In the genomic region with DNA sequence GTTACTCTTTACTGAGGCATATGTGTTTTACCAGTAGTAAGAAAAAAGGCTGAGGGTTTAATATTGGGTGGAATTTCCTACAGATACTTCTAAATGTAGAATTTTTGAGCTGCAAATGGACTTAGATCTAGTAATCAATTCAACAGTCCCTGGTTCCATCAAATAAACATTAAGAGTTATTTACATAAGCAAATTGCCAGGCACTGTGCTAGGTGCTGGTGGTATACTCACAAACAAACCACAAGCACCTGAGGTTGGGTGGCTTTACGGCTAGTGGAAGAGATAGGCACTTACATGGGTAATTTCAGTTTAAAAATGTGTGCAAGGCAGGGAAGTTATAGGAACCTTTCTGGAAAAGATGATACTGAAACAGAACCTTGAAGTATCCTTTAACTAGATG, we compare ENCODE assay signal across 32 cellular contexts. TPM values are rescaled to one million over a fixed set of nuclear protein-coding genes. Genes with fewer than 3 reads are reported as not detected.
"Had no signal": no experiment of that assay in that cellular context is flagged by ENCODE, and none has a peak within 500 bp of the region (broad histone marks: within the 10 kb centered on the region; RNA-seq: fewer than 3 reads in every experiment).

No MANE protein-coding gene starts in this region.

- H3K4me1 ChIP-seq: colonic mucosa, esophagus squamous epithelium, gastrocnemius medialis, heart right ventricle, left ventricle myocardium inferior, lower lobe of right lung had no signal

- H3K4me3 Mint-ChIP-seq: dendritic cell treated with granulocyte-macrophage colony-stimulating factor and Interleukin-4, amounts not matched to agents 40 ng/mL and 50 ng/mL, for 4 days; effector memory CD8-positive, alpha-beta T cell; endodermal cell; mesothelial cell of epicardium; naive B cell; naive thymus-derived CD8-positive, alpha-beta T cell had no signal

- DNase-seq: colonic mucosa; cortex of kidney; effector CD8-positive, alpha-beta T cell; effector memory CD8-positive, alpha-beta T cell; endodermal cell; erythroblast; esophagus squamous epithelium; foreskin fibroblast; foreskin melanocyte; gastrocnemius medialis; glutamatergic neuron; head of caudate nucleus; heart right ventricle; hippocampal formation; left cardiac atrium; left ventricle myocardium inferior; lower lobe of right lung; mucosa of descending colon; naive B cell; naive thymus-derived CD8-positive, alpha-beta T cell had no signal

- H3K9me3 ChIP-seq: colonic mucosa, esophagus squamous epithelium, gastrocnemius medialis, heart right ventricle, left ventricle myocardium inferior, lower lobe of right lung, mucosa of descending colon had no signal

- H3K27me3 Mint-ChIP-seq: naive B cell had no signal

- H3K27ac ChIP-seq: colonic mucosa, epithelial cell of prostate, esophagus squamous epithelium, gastrocnemius medialis, heart right ventricle, left ventricle myocardium inferior, lower lobe of right lung had no signal

- FAIRE-seq: endometrium, islet of Langerhans, keratinocyte had no signal

- H3K36me3 ChIP-seq: colonic mucosa, esophagus squamous epithelium, gastrocnemius medialis, heart right ventricle, left ventricle myocardium inferior, lower lobe of right lung had no signal

- H3K27ac Mint-ChIP-seq: dendritic cell treated with granulocyte-macrophage colony-stimulating factor and Interleukin-4, amounts not matched to agents 40 ng/mL and 50 ng/mL, for 4 days; effector memory CD8-positive, alpha-beta T cell; endodermal cell; mesothelial cell of epicardium; naive B cell; naive thymus-derived CD8-positive, alpha-beta T cell had no signal

- H3K36me3 Mint-ChIP-seq: mesothelial cell of epicardium; naive B cell; naive thymus-derived CD8-positive, alpha-beta T cell had no signal

- ATAC-seq: effector memory CD8-positive, alpha-beta T cell; esophagus mucosa; gastrocnemius medialis; heart right ventricle; left cardiac atrium; lower lobe of right lung; mucosa of descending colon; naive thymus-derived CD8-positive, alpha-beta T cell had no signal

- H3K27me3 ChIP-seq: colonic mucosa, esophagus squamous epithelium, gastrocnemius medialis, heart right ventricle had no signal

- H3K9me3 Mint-ChIP-seq: dendritic cell treated with granulocyte-macrophage colony-stimulating factor and Interleukin-4, amounts not matched to agents 40 ng/mL and 50 ng/mL, for 4 days; effector memory CD8-positive, alpha-beta T cell; endodermal cell; mesothelial cell of epicardium; naive B cell; naive thymus-derived CD8-positive, alpha-beta T cell had no signal

- H3K4me3 ChIP-seq: colonic mucosa, esophagus squamous epithelium, gastrocnemius medialis, heart right ventricle, left ventricle myocardium inferior, lower lobe of right lung, mucosa of descending colon had no signal

- H3K4me1 Mint-ChIP-seq: endodermal cell, naive B cell had no signal

RNA-seq across cellular contexts. Expression of gene CCN6, which starts 4.3 kb away (rescaled TPM):
- total RNA-seq: colonic mucosa; dermis microvascular lymphatic vessel endothelial cell; endodermal cell; esophagus mucosa; gastrocnemius medialis; glomerular endothelial cell; heart right ventricle; left cardiac atrium; left ventricle myocardium inferior; lower lobe of right lung; lung microvascular endothelial cell; mesenteric fat pad; mesothelial cell of epicardium; mucosa of descending colon; myocyte; naive thymus-derived CD8-positive, alpha-beta T cell had no signal
- polyA plus RNA-seq: heart right ventricle had no signal
